9 cellular contexts compared by ENCODE assay signal in genomic region chr9:107158321-107158720, GRCh38.
DNase-seq lines count a peak whose midpoint lies in the region; ATAC-seq and TF ChIP-seq lines count a peak whose summit lies in the region.
"Had no signal": no experiment of that assay in that cellular context is flagged by ENCODE, and none has a peak within 500 bp of the region (broad histone marks: within the 10 kb centered on the region; RNA-seq: fewer than 3 reads in every experiment).

No MANE protein-coding gene starts in this region.

- peak; percentile 51 for TF ChIP-seq CTCF in PC-9 (conservative IDR thresholded peaks at IDR 0.05)
- TF ChIP-seq CTCF in coronary artery (IDR thresholded peaks at IDR 0.05), result no peak

- DNase-seq in NCI-H1417 (lab: John Stamatoyannopoulos, UW) (peak in 2 of 3 experiments; percentile 48 to 63), NCI-H1417 treated with DMSO at 0.1 percent for 48 hours (lab: John Stamatoyannopoulos, UW) (no peak), PC-9 (no peak), left ventricle myocardium superior (no peak), coronary artery (ENCODE audit: low spot score) (no peak)

- no peaks in the 10 kb centered on the region for H3K79me2 ChIP-seq in PC-9 (ENCODE audit: low read depth)

- no peak overlapping the region for H3K4me2 ChIP-seq in PC-9
- H3K4me2 ChIP-seq: BLaER1 had no signal

- no peaks in the 10 kb centered on the region for H4K20me1 ChIP-seq in PC-9 (ENCODE audit: insufficient read depth)
- H4K20me1 ChIP-seq: BLaER1 had no signal

- no peak overlapping the region for H2AFZ ChIP-seq in PC-9

- no peaks in the 10 kb centered on the region for H3F3A ChIP-seq in PC-9 (ENCODE audit: insufficient read depth, low read depth)

- intact Hi-C loops in PC-9 (cut with micrococcal nuclease; ENCODE audit: unreplicated experiment) (loop anchor here (5.0 kb wide), 1 partner anchor 184 kb away; no protein-coding TSS in a partner anchor), left ventricle myocardium superior (cut with micrococcal nuclease) (no loop called here)

- CTCF ChIA-PET in PC-9 (lab: Charles Lee), result interaction anchor here (0.6 to 1.1 kb wide), 3 partner anchors 163 to 1655 kb away, joined by 3 to 5 read pairs (median 3); no protein-coding TSS in a partner anchor

- POLR2A ChIA-PET in PC-9 (lab: Charles Lee; ENCODE audit: unreplicated experiment), result interaction anchor here (0.6 kb wide), 1 partner anchor 10 kb away, joined by 4 read pairs; no protein-coding TSS in a partner anchor

- H3K27ac ChIP-seq in PC-9, result no peak overlapping the region
- H3K27ac ChIP-seq in coronary artery, result no peak overlapping the region
- H3K27ac ChIP-seq: BLaER1 had no signal

- no peak overlapping the region for H3K4me3 ChIP-seq in PC-9
- H3K4me3 ChIP-seq in coronary artery, result no peak overlapping the region
- H3K4me3 ChIP-seq: BLaER1 had no signal

- no peaks in the 10 kb centered on the region for H3K9me2 ChIP-seq in PC-9 (ENCODE audit: insufficient read depth)

- no peaks in the 10 kb centered on the region for H3K27me3 ChIP-seq in PC-9 (ENCODE audit: insufficient read depth, low read depth)
- H3K27me3 ChIP-seq: BLaER1 had no signal

- no peaks in the 10 kb centered on the region for H3K9me3 ChIP-seq in PC-9 (ENCODE audit: insufficient read depth, low read depth)

- H3K36me3 ChIP-seq in PC-9 (ENCODE audit: low read depth), result no peaks in the 10 kb centered on the region
- H3K36me3 ChIP-seq: BLaER1 had no signal

- ATAC-seq in HG02798 (IDR thresholded peaks at IDR 0.05; ENCODE audit: poor library complexity, unreplicated experiment) (peak; percentile 73), left ventricle myocardium superior (peak; percentile 71), HG03025 (IDR thresholded peaks at IDR 0.05; ENCODE audit: low FRiP score, unreplicated experiment) (no peak), HG03097 (IDR thresholded peaks at IDR 0.05; ENCODE audit: low FRiP score, unreplicated experiment) (no peak)

- H3K4me1 ChIP-seq in PC-9 (replicated peaks; ENCODE audit: insufficient read depth), result no peaks in the 10 kb centered on the region

- no TSS peak for BruUV-seq in PC-9 (replicated peaks; lab: Mats Ljungman, UMichigan)

Comparison
In these comparisons a context has a peak if more than half of its experiments do, and no peak if none do; other contexts are left out.
1. DNase-seq: peak in NCI-H1417 (2 of 3); none in NCI-H1417 treated with DMSO at 0.1 percent for 48 hours (single experiment), PC-9 (0 of 2), left ventricle myocardium superior (single experiment) and coronary artery (single experiment).
2. ATAC-seq: peak in HG02798 (single experiment) and left ventricle myocardium superior (single experiment); none in HG03025 (single experiment) and HG03097 (single experiment).